ENCODE assay signal across 26 cellular contexts in the genomic region with DNA sequence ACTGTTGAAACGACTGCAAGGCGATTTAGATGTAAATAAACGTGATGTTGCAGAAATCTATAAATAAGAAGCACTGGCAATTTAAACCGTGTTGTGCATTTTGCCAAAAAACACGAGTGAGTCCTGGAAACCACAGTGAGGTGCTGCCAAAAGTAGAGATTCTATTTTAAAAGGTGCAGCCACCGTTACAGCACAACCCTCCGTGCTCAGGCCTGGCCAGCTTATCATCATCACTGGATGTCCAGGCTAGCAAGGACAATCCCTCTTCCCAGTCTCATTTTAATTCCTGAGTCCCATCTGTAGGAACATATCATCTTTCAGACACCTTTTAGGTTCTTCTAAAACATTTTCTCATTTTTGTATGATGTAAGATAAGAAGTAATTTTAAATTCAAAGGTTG. TPM values are rescaled to one million over a fixed set of nuclear protein-coding genes. Genes with fewer than 3 reads are reported as not detected.
"Had no signal": no experiment of that assay in that cellular context is flagged by ENCODE, and none has a peak within 500 bp of the region (broad histone marks: within the 10 kb centered on the region; RNA-seq: fewer than 3 reads in every experiment).

No MANE protein-coding gene starts in this region.

- H3K4me3 ChIP-seq: esophagus squamous epithelium, mucosa of descending colon, pancreas, sigmoid colon, testis, tibial artery, uterus had no signal

- H3K27ac ChIP-seq: esophagus squamous epithelium, neutrophil, pancreas, sigmoid colon, testis, tibial artery, uterus had no signal

- H3K9me3 ChIP-seq: esophagus squamous epithelium, mucosa of descending colon, neutrophil, pancreas, sigmoid colon, testis, tibial artery, uterus had no signal

- FAIRE-seq: endometrium, kidney, pancreas had no signal

- ATAC-seq: effector memory CD8-positive, alpha-beta T cell; left lobe of liver; mucosa of descending colon; natural killer cell treated with Interleukin-12 subunit alpha and Interleukin-12 subunit beta and Interleukin-15 and Interleukin-18, amount 100 ng/mL, for 72 hours; pancreas; stimulated activated effector memory CD8-positive, alpha-beta T cell treated with anti-CD3 and anti-CD28 coated beads, Interleukin-12 subunit alpha, Interleukin-12 subunit beta, amount 100 ng/mL, for 72 hours had no signal

- DNase-seq: cerebellar nuclear complex; cortex of kidney; effector memory CD8-positive, alpha-beta T cell; erythroblast; esophagus squamous epithelium; foreskin melanocyte; kidney; mesenchymal stem cell; mucosa of descending colon; naive B cell; pancreas; sigmoid colon; stimulated activated CD4-positive, alpha-beta T cell treated with anti-CD3 and anti-CD28 coated beads, Interleukin-2, amount 100 ng/mL, for 24 hours; stimulated activated CD4-positive, alpha-beta T cell treated with anti-CD3 and anti-CD28 coated beads, Interleukin-4, amount 100 ng/mL, for 24 hours; stimulated activated naive CD4-positive, alpha-beta T cell treated with Interleukin-2 at 50 U/mL for 16 hours; substantia nigra; testis; tibial artery; uterus had no signal

- H3K27me3 ChIP-seq: esophagus squamous epithelium, neutrophil, pancreas, sigmoid colon, testis, tibial artery, uterus had no signal

- H3K36me3 ChIP-seq: uterus had no signal

- H3K4me1 ChIP-seq: pancreas, sigmoid colon, tibial artery, uterus had no signal

RNA-seq across cellular contexts. Expression of a gene that starts 56.6 kb away (rescaled TPM):
- total RNA-seq: dermis microvascular lymphatic vessel endothelial cell; lung microvascular endothelial cell; natural killer cell treated with Interleukin-12 subunit alpha and Interleukin-12 subunit beta and Interleukin-15 and Interleukin-18, amount 100 ng/mL, for 72 hours had no signal
